ENCODE assay signal across 8 cellular contexts in the genomic region with DNA sequence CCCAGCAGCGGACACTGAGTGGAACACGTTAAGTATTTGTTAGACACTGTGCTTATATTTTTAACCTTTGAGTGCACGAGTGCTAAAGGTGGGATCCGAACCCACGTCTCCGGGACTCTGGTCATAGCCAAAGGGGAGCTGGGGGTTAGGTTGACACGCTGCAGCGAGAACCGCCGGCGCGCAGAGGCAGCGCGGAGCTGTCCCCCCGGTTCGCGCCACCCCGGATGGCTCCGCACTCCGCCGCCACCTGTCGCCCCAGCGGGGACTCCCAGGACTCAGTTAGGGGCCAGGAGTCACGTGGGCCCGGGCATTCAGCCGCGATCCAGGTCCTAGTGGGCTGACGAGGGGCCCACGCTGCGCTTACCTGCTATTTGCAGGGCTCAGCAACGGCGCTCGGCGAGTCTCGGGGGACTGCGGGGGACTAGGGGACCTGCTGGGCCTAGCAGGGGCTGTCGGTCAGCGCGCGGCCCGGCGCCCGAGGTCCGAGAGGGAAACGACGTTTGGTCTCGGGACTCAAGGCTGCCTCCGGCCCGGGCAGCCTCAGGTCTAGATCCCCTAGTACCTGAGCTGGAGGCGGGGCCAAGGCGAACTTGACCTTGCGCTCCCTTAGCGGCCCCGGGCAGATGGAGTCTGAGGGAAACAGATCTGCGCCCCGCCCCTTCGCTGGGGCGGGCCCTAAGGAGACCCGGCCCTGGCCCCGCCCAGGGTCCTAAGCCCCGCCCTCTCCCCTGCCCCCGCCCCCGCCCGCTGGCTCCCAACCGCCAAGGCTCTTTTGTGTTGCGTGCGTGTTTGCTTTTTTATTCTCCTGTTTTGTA. TPM values are rescaled to one million over a fixed set of nuclear protein-coding genes. Genes with fewer than 3 reads are reported as not detected.
DNase-seq lines count a peak whose midpoint lies in the region; ATAC-seq and TF ChIP-seq lines count a peak whose summit lies in the region.

A gene (minus strand): TSS at position 632 of the 815 bp plus-strand sequence. CDS start 50,248 bp downstream, outside the sequence.

- POLR2A ChIA-PET in activated CD8-positive, alpha-beta T cell treated with anti-CD3 and anti-CD28 coated beads for 36 hours (lab: Charles Lee), result interaction anchor here (0.8 kb wide), 1 partner anchor 24 kb away, joined by 3 read pairs; no protein-coding TSS in a partner anchor

- intact Hi-C loops in activated CD8-positive, alpha-beta T cell treated with anti-CD3 and anti-CD28 coated beads for 36 hours (cut with micrococcal nuclease), result no loop called here

- peak; percentile 97 for ATAC-seq in HG03064 (IDR thresholded peaks at IDR 0.05; ENCODE audit: low read depth, unreplicated experiment)
- ATAC-seq in activated CD8-positive, alpha-beta T cell treated with anti-CD3 and anti-CD28 coated beads for 36 hours, result peak; percentile 100

- peak within 1 kb of the TSS; percentile 40 for H3K27ac Mint-ChIP-seq in activated CD8-positive, alpha-beta T cell treated with anti-CD3 and anti-CD28 coated beads for 36 hours

- CTCF ChIA-PET in activated CD8-positive, alpha-beta T cell treated with anti-CD3 and anti-CD28 coated beads for 36 hours (lab: Charles Lee), result interaction anchor here (1.7 kb wide), 1 partner anchor 68 kb away, joined by 4 read pairs; no protein-coding TSS in a partner anchor

- H3K9me3 Mint-ChIP-seq in activated CD8-positive, alpha-beta T cell treated with anti-CD3 and anti-CD28 coated beads for 36 hours, result no peaks in the 10 kb centered on the region

- no peaks in the 10 kb centered on the region for H3K36me3 Mint-ChIP-seq in activated CD8-positive, alpha-beta T cell treated with anti-CD3 and anti-CD28 coated beads for 36 hours (ENCODE audit: low read depth)

- DNase-seq in NCI-H748 (lab: John Stamatoyannopoulos, UW; ENCODE audit: unreplicated experiment) (peak; percentile 1), NCI-H748 treated with DMSO at 0.1 percent for 48 hours (lab: John Stamatoyannopoulos, UW) (no peak), NCI-H2196 (lab: John Stamatoyannopoulos, UW; ENCODE audit: unreplicated experiment) (peak; percentile 97), lung microvascular endothelial cell (ENCODE audit: low read depth in 2 of 2) (peak; percentile 45 to 63)
- peak; percentile 87 for DNase-seq in activated CD8-positive, alpha-beta T cell treated with anti-CD3 and anti-CD28 coated beads for 36 hours
- DNase-seq in effector CD4-positive, alpha-beta T cell, result peak; percentile 57
- peak; percentile 45 to 79 (median 58) for DNase-seq in stimulated activated CD4-positive, alpha-beta T cell treated with anti-CD3 and anti-CD28 coated beads, TNF-alpha, amount 100 ng/mL, for 1 hour (ENCODE audit: low read depth in 3 of 3, low spot score in 1 of 3)

- H3K4me1 Mint-ChIP-seq in activated CD8-positive, alpha-beta T cell treated with anti-CD3 and anti-CD28 coated beads for 36 hours (ENCODE audit: low read depth), result peaks cover 7% of the 10 kb centered on the region

- peaks cover 8% of the 10 kb centered on the region for H3K27me3 Mint-ChIP-seq in activated CD8-positive, alpha-beta T cell treated with anti-CD3 and anti-CD28 coated beads for 36 hours

- TF ChIP-seq CTCF in activated CD8-positive, alpha-beta T cell treated with anti-CD3 and anti-CD28 coated beads for 36 hours (IDR thresholded peaks at IDR 0.05), result no peak

- H3K4me3 Mint-ChIP-seq in activated CD8-positive, alpha-beta T cell treated with anti-CD3 and anti-CD28 coated beads for 36 hours, result peak within 1 kb of the TSS; percentile 76

RNA-seq across cellular contexts. Expression of the gene that starts here (rescaled TPM):
- 1 to 10 TPM; 4.3 to 4.5 TPM for total RNA-seq in activated CD8-positive, alpha-beta T cell treated with anti-CD3 and anti-CD28 coated beads for 36 hours
- total RNA-seq in lung microvascular endothelial cell, result 0.87 and 1.6 TPM in 2 replicates
